18 cellular contexts compared by ENCODE assay signal in the genomic region with DNA sequence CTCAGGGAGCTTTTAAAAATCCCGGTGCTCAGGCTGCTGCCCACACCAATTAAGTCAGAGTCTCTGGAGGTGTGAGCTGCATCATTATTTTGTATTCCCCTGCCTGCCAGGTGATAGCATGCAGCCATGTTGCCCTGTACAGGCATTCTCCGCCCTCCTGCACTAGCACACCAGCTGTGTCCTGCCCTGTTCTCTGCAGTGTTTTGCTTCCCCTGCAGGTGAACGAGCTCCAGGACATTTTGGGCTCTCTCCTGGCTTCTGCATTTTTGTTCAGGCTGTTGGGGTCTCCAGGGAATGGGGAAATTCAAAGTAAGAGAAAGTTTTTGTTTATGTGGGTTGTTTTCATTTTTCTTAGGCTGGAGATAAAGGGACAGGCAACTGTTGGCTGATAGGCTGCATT.
DNase-seq lines count a peak whose midpoint lies in the region; ATAC-seq, FAIRE-seq and TF ChIP-seq lines count a peak whose summit lies in the region.
"Had no signal": no experiment of that assay in that cellular context is flagged by ENCODE, and none has a peak within 500 bp of the region (broad histone marks: within the 10 kb centered on the region; RNA-seq: fewer than 3 reads in every experiment).

No MANE protein-coding gene starts in this region.

- ATAC-seq in mucosa of descending colon (peak; percentile 56), HG03439 (IDR thresholded peaks at IDR 0.05; ENCODE audit: unreplicated experiment) (no peak)
- ATAC-seq: SK-N-SH treated with all-trans-retinoic acid at 6 μM for 48 hours had no signal

- TF ChIP-seq CTCF in astrocyte (IDR thresholded peaks at IDR 0.05; ENCODE audit: insufficient read depth, low read depth, low read length) (no peak), mucosa of descending colon (IDR thresholded peaks at IDR 0.05) (no peak)

- peak overlapping the region; percentile 15 for H3K4me3 Mint-ChIP-seq in astrocyte (ENCODE audit: unreplicated experiment)

- H3K36me3 ChIP-seq in astrocyte (ENCODE audit: insufficient read depth, low read length) (no peaks in the 10 kb centered on the region), mucosa of descending colon (ENCODE audit: low read depth) (no peaks in the 10 kb centered on the region)

- H3K9me3 Mint-ChIP-seq in astrocyte (ENCODE audit: unreplicated experiment), result no peaks in the 10 kb centered on the region

- H3K9me3 ChIP-seq in astrocyte (ENCODE audit: insufficient read depth, low read depth, low read length), result no peaks in the 10 kb centered on the region
- H3K9me3 ChIP-seq in mucosa of descending colon, result no peaks in the 10 kb centered on the region

- H3K4me1 ChIP-seq in astrocyte (ENCODE audit: insufficient read depth, low read length) (no peaks in the 10 kb centered on the region), mucosa of descending colon (ENCODE audit: low read depth) (peaks cover 7% of the 10 kb centered on the region)

- H3K4me2 ChIP-seq in astrocyte (ENCODE audit: low read length), result no peak overlapping the region

- no peak overlapping the region for H3K9ac ChIP-seq in astrocyte (ENCODE audit: low read length)

- H3K79me2 ChIP-seq in astrocyte (ENCODE audit: insufficient read depth, low read length), result no peaks in the 10 kb centered on the region

- intact Hi-C loops in mucosa of descending colon (cut with DNase I, micrococcal nuclease), result no loop called here

- DNase-seq in NCI-H748 (lab: John Stamatoyannopoulos, UW; ENCODE audit: unreplicated experiment) (peak; percentile 33), NCI-H748 treated with DMSO at 0.1 percent for 48 hours (lab: John Stamatoyannopoulos, UW) (no peak), NAMALWA (ENCODE audit: low spot score) (peak; percentile 17), astrocyte (ENCODE audit: low read depth) (no peak), mucosa of descending colon (no peak), Ammon's horn (ENCODE audit: low spot score) (no peak), ecto neural progenitor cell (ENCODE audit: low spot score) (no peak)
- DNase-seq: MM.1S, NCI-H1105, NCI-H1694 treated with DMSO at 0.1 percent for 48 hours, NCI-H2171, NCI-H510A, SHP77 treated with DMSO at 0.1 percent for 48 hours had no signal

- H3K27me3 ChIP-seq in astrocyte (ENCODE audit: insufficient read depth, low read length), result no peaks in the 10 kb centered on the region

- H3K4me1 Mint-ChIP-seq in astrocyte (ENCODE audit: low read depth, unreplicated experiment), result peaks cover 8% of the 10 kb centered on the region

- H3K4me3 ChIP-seq in astrocyte (ENCODE audit: insufficient read depth, low read depth, low read length), result no peak overlapping the region
- H3K4me3 ChIP-seq in mucosa of descending colon, result no peak overlapping the region

- no peak overlapping the region for H2AFZ ChIP-seq in astrocyte (ENCODE audit: low read depth, low read length)

- no peaks in the 10 kb centered on the region for H4K20me1 ChIP-seq in astrocyte (ENCODE audit: insufficient read depth, low read length)

- H3K36me3 Mint-ChIP-seq in astrocyte (ENCODE audit: low read depth, unreplicated experiment), result no peaks in the 10 kb centered on the region

- H3K27ac ChIP-seq in astrocyte (ENCODE audit: low read depth, low read length), result no peak overlapping the region
- H3K27ac ChIP-seq: C4-2B had no signal

- H3K27me3 Mint-ChIP-seq in astrocyte (ENCODE audit: low read depth, unreplicated experiment), result peaks cover 17% of the 10 kb centered on the region

- FAIRE-seq in astrocyte (lab: Jason Lieb, UNC), result no peak
- FAIRE-seq: A204.1, H54 had no signal

- no peak overlapping the region for H3K27ac Mint-ChIP-seq in astrocyte (ENCODE audit: unreplicated experiment)

Comparison
In these comparisons a context has a peak if more than half of its experiments do, and no peak if none do; other contexts are left out.
1. DNase-seq: peak in NCI-H748 (single experiment) and NAMALWA (single experiment); none in NCI-H748 treated with DMSO at 0.1 percent for 48 hours (single experiment), astrocyte (single experiment), mucosa of descending colon (0 of 3), Ammon's horn (single experiment) and ecto neural progenitor cell (single experiment).